1 cellular context compared by ENCODE assay signal in the genomic region with DNA sequence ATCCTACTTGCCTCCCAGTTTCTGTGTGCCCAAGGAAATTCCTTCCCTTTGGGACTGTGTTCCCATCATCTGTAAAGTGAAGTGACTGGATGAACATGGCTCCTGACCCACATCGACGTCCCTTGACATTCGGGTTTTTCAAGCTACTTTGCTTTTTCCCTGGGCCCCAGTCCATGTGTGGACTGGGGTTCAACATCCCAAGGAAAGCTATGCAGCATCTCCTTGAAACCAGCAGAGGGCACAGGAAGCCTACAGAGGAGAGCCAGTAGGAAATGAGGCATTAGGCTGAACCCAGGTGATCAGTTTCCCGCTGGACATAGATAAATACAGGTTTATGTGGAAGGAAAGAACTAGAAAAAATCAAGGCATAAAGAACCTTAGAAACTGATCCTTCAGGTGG.
TF ChIP-seq lines count a peak whose summit lies in the region.

No MANE protein-coding gene starts in this region.

TF ChIP-seq in HCT116, 20 proteins besides CTCF, POLR2A, EP300 and RAD21 (continued from another document):
- TF ChIP-seq YY1 (IDR thresholded peaks at IDR 0.05; ENCODE audit: extremely low read depth, insufficient replicate concordance, low read depth, low read length) (no peak), SIN3A (IDR thresholded peaks at IDR 0.05; ENCODE audit: low read depth) (no peak)
